Comparison of ENCODE assay signal across 19 cellular contexts in the genomic region with DNA sequence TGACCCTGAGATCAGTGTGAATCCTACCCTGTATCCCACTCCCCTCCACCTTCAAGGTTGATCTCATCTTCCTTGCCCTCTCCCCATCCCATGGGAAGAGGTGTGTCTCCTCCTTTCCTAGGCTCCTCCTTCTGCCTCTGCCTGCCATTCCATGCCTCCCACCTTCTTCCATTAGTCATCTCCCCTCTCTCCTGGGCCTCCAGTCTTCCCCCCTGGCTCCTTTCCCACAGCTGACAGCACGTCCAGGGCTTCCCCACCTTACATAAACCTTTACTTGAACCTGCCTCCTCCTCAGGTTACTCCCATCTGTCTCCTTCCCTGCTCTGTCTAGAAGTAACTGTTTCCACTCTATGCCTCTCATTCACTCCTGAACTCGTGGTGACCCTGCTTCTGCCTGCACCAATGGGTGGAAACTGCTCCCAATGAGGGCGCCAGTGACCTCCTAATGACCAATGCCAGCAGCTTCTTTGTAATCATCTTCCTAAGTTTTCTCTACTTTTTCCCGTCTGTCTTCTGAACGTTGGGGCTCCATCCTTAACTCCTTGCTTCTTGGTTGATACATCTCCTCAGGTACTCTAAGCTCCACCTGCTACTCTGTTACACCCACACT.
DNase-seq lines count a peak whose midpoint lies in the region; ATAC-seq lines count a peak whose summit lies in the region.
"Had no signal": no experiment of that assay in that cellular context is flagged by ENCODE, and none has a peak within 500 bp of the region (broad histone marks: within the 10 kb centered on the region; RNA-seq: fewer than 3 reads in every experiment).

No MANE protein-coding gene starts in this region.

- ATAC-seq in GM19463 (IDR thresholded peaks at IDR 0.05; ENCODE audit: unreplicated experiment), result no peak
- no peak for ATAC-seq in GM21528 (IDR thresholded peaks at IDR 0.05; ENCODE audit: low FRiP score, unreplicated experiment)
- ATAC-seq: T-helper 17 cell had no signal

- H3K4me3 ChIP-seq in adipocyte (ENCODE audit: low read length) (no peak overlapping the region), stomach smooth muscle (ENCODE audit: low read length in 2 of 2) (no peak overlapping the region)
- H3K4me3 ChIP-seq: lower lobe of right lung, uterus had no signal

- H3K9me3 ChIP-seq in adipocyte (ENCODE audit: control insufficient read depth, low read length), result no peaks in the 10 kb centered on the region
- H3K9me3 ChIP-seq in stomach smooth muscle (ENCODE audit: control insufficient read depth in 2 of 2, low read length in 2 of 2), result no peaks in the 10 kb centered on the region
- H3K9me3 ChIP-seq: lower lobe of right lung, uterus had no signal

- H3K4me1 ChIP-seq in adipocyte (ENCODE audit: control insufficient read depth, insufficient read depth, low read length), result peaks cover 38% of the 10 kb centered on the region
- H3K4me1 ChIP-seq in stomach smooth muscle (ENCODE audit: control insufficient read depth, insufficient read depth, low read length), result peaks cover 5% of the 10 kb centered on the region
- H3K4me1 ChIP-seq: uterus had no signal

- peak overlapping the region; percentile 26 for H3K27ac ChIP-seq in stomach smooth muscle (ENCODE audit: low read length)

- H3K36me3 ChIP-seq in adipocyte (ENCODE audit: control insufficient read depth, insufficient read depth, low read length, severe bottlenecking) (no peaks in the 10 kb centered on the region), stomach smooth muscle (ENCODE audit: control insufficient read depth in 2 of 2, insufficient read depth in 2 of 2, low read length in 2 of 2) (no peaks in the 10 kb centered on the region)
- H3K36me3 ChIP-seq: lower lobe of right lung, uterus had no signal

- H3K9ac ChIP-seq in adipocyte (ENCODE audit: low read length), result peak overlapping the region; percentile 81
- no peak overlapping the region for H3K9ac ChIP-seq in stomach smooth muscle (ENCODE audit: low read length in 2 of 2)

- DNase-seq in NCI-H146 (lab: John Stamatoyannopoulos, UW) (peak; percentile 5), NCI-H146 treated with DMSO at 0.1 percent for 48 hours (lab: John Stamatoyannopoulos, UW; ENCODE audit: unreplicated experiment) (no peak), adipocyte (ENCODE audit: low read depth) (no peak), iPS-NIHi7 (ENCODE audit: extremely low spot score) (peak; percentile 33), NCI-H1436 treated with DMSO at 0.1 percent for 48 hours (lab: John Stamatoyannopoulos, UW) (no peak)
- DNase-seq: activated CD4-positive, alpha-beta T cell treated with anti-CD3 and anti-CD28 coated beads, Interleukin-2, amount 10 ng/mL, durations not matched to agents 7 days and 5 days; activated T-cell treated with anti-CD3 and anti-CD28 coated beads, Interleukin-2, amount 50 U/mL, for 24 hours; CD4-positive, alpha-beta memory T cell; erythroblast; GF-D8; lower lobe of right lung; NCI-H1105 treated with DMSO at 0.1 percent for 48 hours; NCI-H526; stimulated activated naive CD4-positive, alpha-beta T cell; T-helper 17 cell had no signal

- no peaks in the 10 kb centered on the region for H3K27me3 ChIP-seq in adipocyte (replicated peaks; ENCODE audit: control insufficient read depth, insufficient read depth, low read length)
- H3K27me3 ChIP-seq in stomach smooth muscle (ENCODE audit: control insufficient read depth in 1 of 2, insufficient read depth in 2 of 2, low read length in 2 of 2), result no peaks in the 10 kb centered on the region
- H3K27me3 ChIP-seq: uterus had no signal

Comparison
In these comparisons a context has a peak if more than half of its experiments do, and no peak if none do; other contexts are left out.
1. DNase-seq: peak in NCI-H146 (single experiment) and iPS-NIHi7 (single experiment); none in NCI-H146 treated with DMSO at 0.1 percent for 48 hours (single experiment), adipocyte (single experiment) and NCI-H1436 treated with DMSO at 0.1 percent for 48 hours (single experiment).